Comparison of ENCODE assay signal across 20 cellular contexts in the genomic region with DNA sequence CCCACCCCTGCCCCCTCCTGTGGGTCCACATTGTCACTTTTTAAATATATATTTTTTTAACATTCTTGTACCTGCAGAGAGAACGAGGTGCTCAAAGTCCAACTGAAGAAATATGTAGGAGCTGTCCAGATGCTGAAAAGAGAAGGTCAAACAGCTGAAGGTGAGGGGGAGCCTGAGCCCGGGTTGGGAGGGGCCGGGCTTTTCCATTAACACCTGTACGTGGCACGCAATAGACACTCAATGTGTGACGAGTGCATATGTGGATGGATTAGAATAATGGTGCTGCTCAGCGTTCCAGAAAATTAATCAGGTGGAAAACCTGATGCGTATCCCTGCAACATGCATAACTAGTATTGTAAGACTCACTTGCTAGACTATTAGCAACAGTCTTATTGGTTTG.
"Had no signal": no experiment of that assay in that cellular context is flagged by ENCODE, and none has a peak within 500 bp of the region (broad histone marks: within the 10 kb centered on the region; RNA-seq: fewer than 3 reads in every experiment).

No MANE protein-coding gene starts in this region.

- H3K36me3 ChIP-seq: adrenal gland, cardiac muscle cell, vagina, WERI-Rb-1 had no signal

- H3K9me3 ChIP-seq: adrenal gland, esophagus muscularis mucosa, gastroesophageal sphincter, heart right ventricle, tibial nerve, vagina had no signal

- ATAC-seq: activated naive CD4-positive, alpha-beta T cell treated with anti-CD3 and anti-CD28 coated beads, Interleukin-2, amount 50 U/mL, for 72 hours; gastroesophageal sphincter; heart right ventricle; left colon had no signal

- H3K4me3 ChIP-seq: adrenal gland, cardiac muscle cell, esophagus muscularis mucosa, gastroesophageal sphincter, heart right ventricle, tibial nerve, vagina had no signal

- H3K27ac ChIP-seq: adrenal gland, cardiac muscle cell, esophagus muscularis mucosa, gastroesophageal sphincter, heart right ventricle, tibial nerve, vagina, WERI-Rb-1 had no signal

- H3K27me3 ChIP-seq: adrenal gland, cardiac muscle cell, esophagus muscularis mucosa, gastroesophageal sphincter, heart right ventricle, tibial nerve, vagina had no signal

- DNase-seq: activated CD4-positive, alpha-beta T cell treated with anti-CD3 and anti-CD28 coated beads, Interleukin-2, amount 50 U/mL, for 48 hours; activated gamma-delta T cell; adrenal gland; effector CD8-positive, alpha-beta T cell; heart right ventricle; left colon; nephron progenitor cell; occipital lobe; posterior cingulate gyrus; stimulated activated CD4-positive, alpha-beta T cell treated with anti-CD3 and anti-CD28 coated beads, Interleukin-12 subunit alpha, Interleukin-12 subunit beta, amount 100 ng/mL, for 4 hours; stimulated activated CD4-positive, alpha-beta T cell treated with anti-CD3 and anti-CD28 coated beads, Interleukin-2, amount 100 ng/mL, for 24 hours; stimulated activated naive CD4-positive, alpha-beta T cell treated with Interleukin-2 at 50 U/mL for 16 hours; substantia nigra; WERI-Rb-1 had no signal

- H3K4me1 ChIP-seq: adrenal gland, gastroesophageal sphincter, heart right ventricle, vagina had no signal
